20 cellular contexts compared by ENCODE assay signal in genomic region chr5:143920772-143921171, GRCh38.
DNase-seq lines count a peak whose midpoint lies in the region; ATAC-seq and TF ChIP-seq lines count a peak whose summit lies in the region.
"Had no signal": no experiment of that assay in that cellular context is flagged by ENCODE, and none has a peak within 500 bp of the region (broad histone marks: within the 10 kb centered on the region; RNA-seq: fewer than 3 reads in every experiment).

No MANE protein-coding gene starts in this region.

- H3K79me2 ChIP-seq in GM23248 (ENCODE audit: insufficient read depth) (no peaks in the 10 kb centered on the region), PC-9 (ENCODE audit: low read depth) (no peaks in the 10 kb centered on the region), osteoblast (ENCODE audit: insufficient read depth, low read length) (no peaks in the 10 kb centered on the region)

- H3F3A ChIP-seq in GM23248 (ENCODE audit: insufficient read depth) (peaks cover 83% of the 10 kb centered on the region), PC-9 (ENCODE audit: insufficient read depth, low read depth) (peaks cover 34% of the 10 kb centered on the region)

- CTCF ChIA-PET in PC-9 (lab: Charles Lee) = interaction anchor here (0.6 kb wide), 1 partner anchor 96 kb away, joined by 3 read pairs; no protein-coding TSS in a partner anchor

- H3K27ac ChIP-seq in GM23248 (peak overlapping the region; percentile 85), PC-9 (peak overlapping the region; percentile 85), osteoblast (ENCODE audit: low read depth, low read length) (peak overlapping the region; percentile 84), transverse colon (no peak overlapping the region)
- H3K27ac ChIP-seq: coronary artery, sigmoid colon, vagina had no signal

- H2AFZ ChIP-seq in GM23248 = no peak overlapping the region
- H2AFZ ChIP-seq in PC-9 = no peak overlapping the region
- no peak overlapping the region for H2AFZ ChIP-seq in osteoblast (ENCODE audit: low read length)

- TF ChIP-seq EP300 in transverse colon (IDR thresholded peaks at IDR 0.05; ENCODE audit: low read depth) = no peak

- POLR2A ChIA-PET in PC-9 (lab: Charles Lee; ENCODE audit: unreplicated experiment) = interaction anchor here (0.6 kb wide), 1 partner anchor 73 kb away, joined by 4 read pairs; no protein-coding TSS in a partner anchor

- in situ Hi-C loops in GM23248 (cut with MboI) = no loop called here
- in situ Hi-C loops in transverse colon (cut with MboI; ENCODE audit: low pct_ligation_motif_present in 1 of 4, low pct_unique_long_range_greater_than_20kb in 1 of 4, low sequenced_read_pairs in 3 of 4) = no loop called here

- WGBS in GM23248 (ENCODE audit: low coverage in 1 of 2, low lambda C conversion rate in 2 of 2, missing lambda C conversion rate in 2 of 2), 2 experiments = 0% methylated on average over 1 of the region's 1 CpG
- 60 to 93% methylated on average over 1 of the region's 1 CpG for WGBS in transverse colon (ENCODE audit: low coverage in 1 of 2), 2 donors

- peak overlapping the region; percentile 48 for H3K4me3 ChIP-seq in GM23248
- no peak overlapping the region for H3K4me3 ChIP-seq in PC-9
- H3K4me3 ChIP-seq in choroid plexus epithelial cell (ENCODE audit: low read depth, low read length) = no peak overlapping the region
- H3K4me3 ChIP-seq in osteoblast (ENCODE audit: insufficient read depth, low read length) = no peak overlapping the region
- no peak overlapping the region for H3K4me3 ChIP-seq in transverse colon
- H3K4me3 ChIP-seq: coronary artery, sigmoid colon, vagina had no signal

- TF ChIP-seq CTCF in PC-9 (conservative IDR thresholded peaks at IDR 0.05) (no peak), choroid plexus epithelial cell (conservative IDR thresholded peaks at IDR 0.05; ENCODE audit: low read depth, low read length) (no peak), osteoblast (IDR thresholded peaks at IDR 0.05; ENCODE audit: extremely low read depth, low read depth, low read length) (no peak), transverse colon (IDR thresholded peaks at IDR 0.05) (no peak)

- BruUV-seq in PC-9 (replicated peaks; lab: Mats Ljungman, UMichigan) = no TSS peak

- H3K9ac ChIP-seq in GM23248 = peak overlapping the region; percentile 16

- H4K20me1 ChIP-seq in GM23248 (ENCODE audit: insufficient read depth) (no peaks in the 10 kb centered on the region), PC-9 (ENCODE audit: insufficient read depth) (no peaks in the 10 kb centered on the region), osteoblast (ENCODE audit: insufficient read depth, low read length) (no peaks in the 10 kb centered on the region)

- no peak for TF ChIP-seq POLR2A in transverse colon (IDR thresholded peaks at IDR 0.05)

- H3K36me3 ChIP-seq in GM23248 (ENCODE audit: low read depth) (no peaks in the 10 kb centered on the region), PC-9 (ENCODE audit: low read depth) (no peaks in the 10 kb centered on the region; the same call in 1 of the 2 replicates), osteoblast (ENCODE audit: insufficient read depth, low read length) (no peaks in the 10 kb centered on the region), transverse colon (no peaks in the 10 kb centered on the region)
- H3K36me3 ChIP-seq: sigmoid colon, vagina had no signal

- no peaks in the 10 kb centered on the region for H3K9me2 ChIP-seq in GM23248 (ENCODE audit: insufficient read depth)
- H3K9me2 ChIP-seq in PC-9 (ENCODE audit: insufficient read depth) = no peaks in the 10 kb centered on the region

- DNase-seq in GM23248 (peak; percentile 68), PC-9 (peak in 1 of 2 experiments; percentile 62), choroid plexus epithelial cell (ENCODE audit: low read depth) (peak; percentile 27), osteoblast (ENCODE audit: insufficient read length, low spot score, missing footprints) (no peak), transverse colon (no peak), NCI-H1092 (lab: John Stamatoyannopoulos, UW) (no peak), D341Med (ENCODE audit: low spot score) (no peak)
- DNase-seq: activated CD4-positive, alpha-beta T cell treated with anti-CD3 and anti-CD28 coated beads, Interleukin-2, amount 10 ng/mL, durations not matched to agents 7 days and 5 days; activated gamma-delta T cell treated with Interleukin-2 at 50 U/mL for 16 hours; AML-193; Caco-2; NCI-H1417 treated with DMSO at 0.1 percent for 48 hours; NCI-H2171 treated with DMSO at 0.1 percent for 48 hours; NCI-H748 treated with DMSO at 0.1 percent for 48 hours; occipital lobe; sigmoid colon; stimulated activated CD4-positive, alpha-beta T cell treated with anti-CD3 and anti-CD28 coated beads, Interleukin-4, amount 100 ng/mL, for 24 hours had no signal

- H3K4me2 ChIP-seq in GM23248 (ENCODE audit: unreplicated experiment) = peak overlapping the region; percentile 67
- H3K4me2 ChIP-seq in PC-9 = peak overlapping the region; percentile 49
- H3K4me2 ChIP-seq in osteoblast (ENCODE audit: insufficient read depth, low read length) = peak overlapping the region; percentile 47

- intact Hi-C loops in PC-9 (cut with micrococcal nuclease; ENCODE audit: unreplicated experiment) (loop anchor here (2.0 to 5.0 kb wide), 3 partner anchors 46 to 93 kb away; no protein-coding TSS in a partner anchor), transverse colon (cut with DNase I; ENCODE audit: low total_unique reads) (no loop called here)

- H3K4me1 ChIP-seq in GM23248 (ENCODE audit: insufficient read depth) (peaks cover 74% of the 10 kb centered on the region), PC-9 (replicated peaks; ENCODE audit: insufficient read depth) (peaks cover 47% of the 10 kb centered on the region), osteoblast (ENCODE audit: insufficient read depth, low read length) (peaks cover 58% of the 10 kb centered on the region), transverse colon (peaks cover 0 to 17% (median 6%) of the 10 kb centered on the region in 4 donors)
- H3K4me1 ChIP-seq: Caco-2, vagina had no signal

- no peaks in the 10 kb centered on the region for H3K27me3 ChIP-seq in GM23248 (replicated peaks; ENCODE audit: insufficient read depth)
- no peaks in the 10 kb centered on the region for H3K27me3 ChIP-seq in PC-9 (ENCODE audit: insufficient read depth, low read depth)
- no peaks in the 10 kb centered on the region for H3K27me3 ChIP-seq in osteoblast (ENCODE audit: insufficient read depth, low read length)
- no peaks in the 10 kb centered on the region for H3K27me3 ChIP-seq in transverse colon
- H3K27me3 ChIP-seq: sigmoid colon, vagina had no signal

- ATAC-seq in GM21447 (IDR thresholded peaks at IDR 0.05; ENCODE audit: unreplicated experiment) = no peak

- no peaks in the 10 kb centered on the region for H3K9me3 ChIP-seq in GM23248 (ENCODE audit: low read depth)
- peaks cover 7% of the 10 kb centered on the region; the same call in 1 of the 2 replicates for H3K9me3 ChIP-seq in PC-9 (ENCODE audit: insufficient read depth, low read depth)
- H3K9me3 ChIP-seq in osteoblast (ENCODE audit: low read depth, low read length) = no peaks in the 10 kb centered on the region
- H3K9me3 ChIP-seq in transverse colon = no peaks in the 10 kb centered on the region
- H3K9me3 ChIP-seq: Caco-2, sigmoid colon, vagina had no signal

Comparison
In these comparisons a context has a peak if more than half of its experiments do, and no peak if none do; other contexts are left out.
1. DNase-seq: peak in GM23248 (single experiment) and choroid plexus epithelial cell (single experiment); none in osteoblast (single experiment), transverse colon (single experiment), NCI-H1092 (single experiment) and D341Med (single experiment).
2. H3K27ac ChIP-seq: peak in GM23248 (single experiment), PC-9 (single experiment) and osteoblast (single experiment); none in transverse colon (0 of 4).
3. Peak in every context shown above with its lines, with median percentiles within 50 percentile points of each other: H3K4me2 ChIP-seq.